ENCODE assay signal across 20 cellular contexts in genomic region chr7:100580466-100581283, GRCh38. TPM values are rescaled to one million over a fixed set of nuclear protein-coding genes. Genes with fewer than 3 reads are reported as not detected.
"Had no signal": no experiment of that assay in that cellular context is flagged by ENCODE, and none has a peak within 500 bp of the region (broad histone marks: within the 10 kb centered on the region; RNA-seq: fewer than 3 reads in every experiment).

No MANE protein-coding gene starts in this region.

- H3K9me3 ChIP-seq: esophagus muscularis mucosa, pancreas, testis, uterus had no signal

- H3K4me3 Mint-ChIP-seq: activated CD8-positive, alpha-beta memory T cell treated with anti-CD3 and anti-CD28 coated beads, Interleukin-2, amount 10 ng/mL, durations not matched to agents 7 days and 5 days; activated naive CD4-positive, alpha-beta T cell treated with anti-CD3 and anti-CD28 coated beads, Interleukin-2, amount 50 U/mL, for 24 hours; activated T-cell treated with anti-CD3 and anti-CD28 coated beads, Interleukin-2, amount 50 U/mL, for 24 hours; brain; stimulated activated naive CD8-positive, alpha-beta T cell treated with anti-CD3 and anti-CD28 coated beads, Interleukin-15, amount 100 ng/mL, for 72 hours had no signal

- FAIRE-seq: pancreas, TTC549 had no signal

- H3K4me3 ChIP-seq: dorsolateral prefrontal cortex, esophagus muscularis mucosa, pancreas, testis, uterus had no signal

- H3K27ac Mint-ChIP-seq: activated CD8-positive, alpha-beta memory T cell treated with anti-CD3 and anti-CD28 coated beads, Interleukin-2, amount 10 ng/mL, durations not matched to agents 7 days and 5 days; activated naive CD4-positive, alpha-beta T cell treated with anti-CD3 and anti-CD28 coated beads, Interleukin-2, amount 50 U/mL, for 24 hours; activated T-cell treated with anti-CD3 and anti-CD28 coated beads, Interleukin-2, amount 50 U/mL, for 24 hours; brain had no signal

- H3K27me3 Mint-ChIP-seq: activated CD8-positive, alpha-beta memory T cell treated with anti-CD3 and anti-CD28 coated beads, Interleukin-2, amount 10 ng/mL, durations not matched to agents 7 days and 5 days; activated naive CD4-positive, alpha-beta T cell treated with anti-CD3 and anti-CD28 coated beads, Interleukin-2, amount 50 U/mL, for 24 hours; activated T-cell treated with anti-CD3 and anti-CD28 coated beads, Interleukin-2, amount 50 U/mL, for 24 hours; stimulated activated naive CD8-positive, alpha-beta T cell treated with anti-CD3 and anti-CD28 coated beads, Interleukin-15, amount 100 ng/mL, for 72 hours had no signal

- DNase-seq: activated CD8-positive, alpha-beta memory T cell treated with anti-CD3 and anti-CD28 coated beads, Interleukin-2, amount 10 ng/mL, durations not matched to agents 7 days and 5 days; activated effector memory CD4-positive, alpha-beta T cell treated with Interleukin-2 at 50 U/mL for 16 hours; activated T-cell treated with anti-CD3 and anti-CD28 coated beads, Interleukin-2, amount 50 U/mL, for 24 hours; dorsolateral prefrontal cortex; left colon; mesendoderm; pancreas; stimulated activated CD4-positive, alpha-beta T cell treated with anti-CD3 and anti-CD28 coated beads, Interleukin-4, amount 100 ng/mL, for 4 hours; stimulated activated naive CD8-positive, alpha-beta T cell treated with anti-CD3 and anti-CD28 coated beads, Interleukin-15, amount 100 ng/mL, for 72 hours; T-helper 2 cell; testis; uterus had no signal

- H3K27ac ChIP-seq: esophagus muscularis mucosa, pancreas, uterus had no signal

- H3K27me3 ChIP-seq: dorsolateral prefrontal cortex, pancreas, testis, uterus had no signal

- H3K9me3 Mint-ChIP-seq: activated naive CD4-positive, alpha-beta T cell treated with anti-CD3 and anti-CD28 coated beads, Interleukin-2, amount 50 U/mL, for 24 hours; activated T-cell treated with anti-CD3 and anti-CD28 coated beads, Interleukin-2, amount 50 U/mL, for 24 hours; brain; stimulated activated naive CD8-positive, alpha-beta T cell treated with anti-CD3 and anti-CD28 coated beads, Interleukin-15, amount 100 ng/mL, for 72 hours had no signal

- H3K36me3 ChIP-seq: uterus had no signal

RNA-seq across cellular contexts. Expression of gene SAP25, which starts 7.0 kb away (rescaled TPM):
- total RNA-seq: cerebellum, fibroblast of villous mesenchyme, renal cortical epithelial cell, skeletal muscle tissue had no signal
